ENCODE assay signal across 20 cellular contexts in genomic region chrX:2373615-2374014, GRCh38.
DNase-seq lines count a peak whose midpoint lies in the region; ATAC-seq, FAIRE-seq and TF ChIP-seq lines count a peak whose summit lies in the region.
"Had no signal": no experiment of that assay in that cellular context is flagged by ENCODE, and none has a peak within 500 bp of the region (broad histone marks: within the 10 kb centered on the region; RNA-seq: fewer than 3 reads in every experiment).

No MANE protein-coding gene starts in this region.

- peaks cover 28 to 50% of the 10 kb centered on the region in 2 donors for H3K36me3 Mint-ChIP-seq in CD4-positive, alpha-beta memory T cell
- H3K36me3 Mint-ChIP-seq in GM23338 (ENCODE audit: low read depth) (peaks cover 52% of the 10 kb centered on the region), neural crest cell (ENCODE audit: low read depth) (peaks cover 31% of the 10 kb centered on the region), chondrocyte (ENCODE audit: low read depth) (peaks cover 8% of the 10 kb centered on the region)

- no peak for ATAC-seq in GM23338
- no peak for ATAC-seq in K562
- ATAC-seq: PC-3 had no signal

- H3K36me3 ChIP-seq in CD4-positive, alpha-beta memory T cell (ENCODE audit: insufficient read depth, low read length), result no peaks in the 10 kb centered on the region
- H3K36me3 ChIP-seq in GM23338 (ENCODE audit: insufficient read depth), result no peaks in the 10 kb centered on the region; the same call in 1 of the 2 replicates
- H3K36me3 ChIP-seq in K562 (ENCODE audit: control insufficient read depth, insufficient read depth, low read length), result no peaks in the 10 kb centered on the region
- H3K36me3 ChIP-seq: SJCRH30 had no signal

- H3K9me3 Mint-ChIP-seq in CD4-positive, alpha-beta memory T cell, result no peaks in the 10 kb centered on the region
- peaks cover 25% of the 10 kb centered on the region for H3K9me3 Mint-ChIP-seq in GM23338
- H3K9me3 Mint-ChIP-seq in neural crest cell, result peaks cover 8% of the 10 kb centered on the region
- no peaks in the 10 kb centered on the region for H3K9me3 Mint-ChIP-seq in chondrocyte (ENCODE audit: low read depth)
- H3K9me3 Mint-ChIP-seq: CD4-positive, alpha-beta T cell had no signal

- H3K27me3 Mint-ChIP-seq in CD4-positive, alpha-beta memory T cell, result no peaks in the 10 kb centered on the region
- H3K27me3 Mint-ChIP-seq in GM23338 (ENCODE audit: insufficient read depth, low read depth, poor library complexity) (peaks cover 1% of the 10 kb centered on the region), neural crest cell (ENCODE audit: low read depth) (no peaks in the 10 kb centered on the region), chondrocyte (ENCODE audit: low read depth) (no peaks in the 10 kb centered on the region)
- H3K27me3 Mint-ChIP-seq: B cell; CD4-positive, alpha-beta T cell had no signal

- peaks cover 12 to 32% (median 13%) of the 10 kb centered on the region in 4 donors for H3K4me1 Mint-ChIP-seq in CD4-positive, alpha-beta memory T cell
- H3K4me1 Mint-ChIP-seq in GM23338, result peaks cover 3% of the 10 kb centered on the region; the same call in 1 of the 3 replicates
- H3K4me1 Mint-ChIP-seq in neural crest cell, result peaks cover 9% of the 10 kb centered on the region
- H3K4me1 Mint-ChIP-seq in chondrocyte (ENCODE audit: low read depth), result peaks cover 15% of the 10 kb centered on the region

- H3K9me3 ChIP-seq in CD4-positive, alpha-beta memory T cell (ENCODE audit: control insufficient read depth in 1 of 2, low read length in 2 of 2), result no peaks in the 10 kb centered on the region
- H3K9me3 ChIP-seq in K562 (replicated peaks; ENCODE audit: control insufficient read depth, insufficient read depth, low read depth, low read length), result no peaks in the 10 kb centered on the region
- H3K9me3 ChIP-seq: SJCRH30 had no signal

- H3K27ac Mint-ChIP-seq in CD4-positive, alpha-beta memory T cell, result peak overlapping the region in 5 of 7 donors; percentile 4 to 77 (median 64)
- H3K27ac Mint-ChIP-seq in GM23338, result no peak overlapping the region
- H3K27ac Mint-ChIP-seq in neural crest cell (ENCODE audit: unreplicated experiment), result peak overlapping the region; percentile 93
- no peak overlapping the region for H3K27ac Mint-ChIP-seq in chondrocyte (ENCODE audit: unreplicated experiment)
- H3K27ac Mint-ChIP-seq: B cell; CD4-positive, alpha-beta T cell had no signal

- POLR2A ChIA-PET in CD4-positive, alpha-beta memory T cell (lab: Charles Lee; ENCODE audit: partially characterized antibody), result no interaction called here
- POLR2A ChIA-PET in K562 (lab: Yijun Ruan, JAX), result no interaction called here
- POLR2A ChIA-PET in RWPE1 (lab: Yijun Ruan, JAX; ENCODE audit: low non-redundant PET), result no interaction called here

- no peaks in the 10 kb centered on the region for H3K9me2 ChIP-seq in GM23338 (ENCODE audit: insufficient read depth)

- BruUV-seq in K562 (replicated peaks; lab: Mats Ljungman, UMichigan), result no TSS peak

- in situ Hi-C loops in K562 (cut with MboI), result no loop called here

- H3K9ac ChIP-seq in K562 (ENCODE audit: insufficient read depth in 1 of 2, low read depth in 2 of 2, low read length in 2 of 2), result no peak overlapping the region
- H3K9ac ChIP-seq: KMS-11 had no signal

- peak overlapping the region in 4 of 8 donors; percentile 15 to 59 (median 40) for H3K4me3 Mint-ChIP-seq in CD4-positive, alpha-beta memory T cell
- H3K4me3 Mint-ChIP-seq in GM23338 (no peak overlapping the region), neural crest cell (no peak overlapping the region), chondrocyte (ENCODE audit: unreplicated experiment) (no peak overlapping the region)
- H3K4me3 Mint-ChIP-seq: B cell; CD4-positive, alpha-beta T cell had no signal

- no peak overlapping the region for H3K27ac ChIP-seq in CD4-positive, alpha-beta memory T cell (ENCODE audit: low read depth, low read length)
- peak overlapping the region; percentile 72; the same call in 1 of the 2 replicates for H3K27ac ChIP-seq in GM23338 (ENCODE audit: low read depth)
- no peak overlapping the region for H3K27ac ChIP-seq in K562 (ENCODE audit: extremely low read depth, low read depth, low read length)
- no peak overlapping the region for H3K27ac ChIP-seq in RWPE1
- H3K27ac ChIP-seq: KMS-11, SJCRH30 had no signal

- no peaks in the 10 kb centered on the region for H3F3A ChIP-seq in GM23338 (replicated peaks; ENCODE audit: low read depth)

- H4K20me1 ChIP-seq in GM23338 (replicated peaks; ENCODE audit: insufficient read depth) (no peaks in the 10 kb centered on the region), K562 (replicated peaks; ENCODE audit: control insufficient read depth, insufficient read depth, low read length) (peaks cover 3% of the 10 kb centered on the region; the same call in 1 of the 2 replicates)

- WGBS in K562 (ENCODE audit: insufficient coverage, low coverage, missing lambda C conversion rate), result 71% methylated on average over 4 of the region's 8 CpGs

- intact Hi-C loops in CD4-positive, alpha-beta memory T cell (cut with micrococcal nuclease), result no loop called here
- intact Hi-C loops in K562 (cut with micrococcal nuclease), result no loop called here

- DNase-seq in CD4-positive, alpha-beta memory T cell, result peak in 3 of 5 donors; percentile 16 to 47 (median 19)
- DNase-seq in GM23338 (ENCODE audit: low spot score) (no peak), K562 (ENCODE audit: extremely low read depth in 1 of 4, low spot score in 3 of 4) (no peak), neural crest cell (ENCODE audit: low read depth, low spot score) (no peak), chondrocyte (ENCODE audit: low spot score) (no peak), NCI-H748 treated with DMSO at 0.1 percent for 48 hours (lab: John Stamatoyannopoulos, UW) (no peak), RWPE1 (ENCODE audit: low spot score) (no peak)
- DNase-seq: CD4-positive, alpha-beta T cell; DMS79; NCI-H1436 treated with DMSO at 0.1 percent for 48 hours; NCI-H2081 treated with DMSO at 0.1 percent for 48 hours; NCI-H510A; NCI-H82; PC-3; SJCRH30 had no signal

- CTCF ChIA-PET in CD4-positive, alpha-beta memory T cell (lab: Charles Lee; ENCODE audit: partially characterized antibody), result no interaction called here
- CTCF ChIA-PET in K562 (lab: Yijun Ruan, JAX; ENCODE audit: low intra/inter-chr PET ratio) (no interaction called here), RWPE1 (lab: Yijun Ruan, JAX) (no interaction called here)

- TF ChIP-seq RAD21 in K562 (CRISPR knock-in tag; conservative IDR thresholded peaks at IDR 0.05 in 1 of 2, IDR thresholded peaks at IDR 0.05 in 1 of 2), result no peak

- TF ChIP-seq CTCF in GM23338 (conservative IDR thresholded peaks at IDR 0.05; ENCODE audit: low read depth in 2 of 2), result no peak
- no peak for TF ChIP-seq CTCF in K562 (IDR thresholded peaks at IDR 0.05 in 2 of 3, conservative IDR thresholded peaks at IDR 0.05 in 1 of 3; ENCODE audit: insufficient read depth in 2 of 3, low read depth in 1 of 3, low read length in 3 of 3)
- no peak for TF ChIP-seq CTCF in neural crest cell (conservative IDR thresholded peaks at IDR 0.05)
- no peak for TF ChIP-seq CTCF in chondrocyte (IDR thresholded peaks at IDR 0.05)
- no peak for TF ChIP-seq CTCF in RWPE1 (conservative IDR thresholded peaks at IDR 0.05; ENCODE audit: low read depth)

- H3K79me2 ChIP-seq in GM23338 (replicated peaks; ENCODE audit: insufficient read depth) (no peaks in the 10 kb centered on the region), K562 (ENCODE audit: control insufficient read depth, insufficient read depth, low read length) (no peaks in the 10 kb centered on the region)

- H3K9me1 ChIP-seq in K562 (ENCODE audit: control insufficient read depth, insufficient read depth, low read length), result no peaks in the 10 kb centered on the region

- no peaks in the 10 kb centered on the region for H3K27me3 ChIP-seq in CD4-positive, alpha-beta memory T cell (ENCODE audit: insufficient read depth, low read length)
- H3K27me3 ChIP-seq in GM23338 (ENCODE audit: insufficient read depth) (no peaks in the 10 kb centered on the region), K562 (ENCODE audit: control insufficient read depth in 2 of 2, insufficient read depth in 2 of 2, low read length in 2 of 2) (no peaks in the 10 kb centered on the region)
- H3K27me3 ChIP-seq: SJCRH30 had no signal

- FAIRE-seq in K562 (lab: Jason Lieb, UNC), result no peak
- FAIRE-seq: D721Med, G401.6, H1 had no signal

- H3K4me2 ChIP-seq in GM23338, result no peak overlapping the region
- no peak overlapping the region for H3K4me2 ChIP-seq in K562 (ENCODE audit: insufficient read depth, low read length)
- H3K4me2 ChIP-seq: KMS-11 had no signal

- no peak overlapping the region for H2AFZ ChIP-seq in GM23338
- no peak overlapping the region for H2AFZ ChIP-seq in K562 (ENCODE audit: low read depth, low read length)

- no peak for TF ChIP-seq EP300 in K562 (IDR thresholded peaks at IDR 0.05; ENCODE audit: low read length)

- no peak overlapping the region for H3K4me3 ChIP-seq in CD4-positive, alpha-beta memory T cell (ENCODE audit: low read length in 2 of 2)
- H3K4me3 ChIP-seq in GM23338 (no peak overlapping the region), K562 (no peak overlapping the region)
- H3K4me3 ChIP-seq: SJCRH30 had no signal

- peaks cover 11% of the 10 kb centered on the region for H3K4me1 ChIP-seq in CD4-positive, alpha-beta memory T cell (ENCODE audit: insufficient read depth, low read length)
- H3K4me1 ChIP-seq in GM23338 (ENCODE audit: insufficient read depth) (no peaks in the 10 kb centered on the region), K562 (replicated peaks in 1 of 2; ENCODE audit: control insufficient read depth in 2 of 2, insufficient read depth in 2 of 2, low read length in 2 of 2) (no peaks in the 10 kb centered on the region; a peak in 3 of 5 replicates)
- H3K4me1 ChIP-seq: SJCRH30 had no signal

- no peak for TF ChIP-seq POLR2A in K562 (conservative IDR thresholded peaks at IDR 0.05)

TF ChIP-seq in GM23338, 12 proteins besides CTCF, POLR2A, EP300 and RAD21 (continues in another document):
- no peak for TF ChIP-seq STAT1 (IDR thresholded peaks at IDR 0.05; ENCODE audit: unreplicated experiment)

TF ChIP-seq in K562, 482 proteins besides CTCF, POLR2A, EP300 and RAD21:
- TF ChIP-seq ZFP36 (IDR thresholded peaks at IDR 0.05; ENCODE audit: low read depth, low read length, partially characterized antibody), result peak; percentile 98
- peak; percentile 78 for TF ChIP-seq BCOR (IDR thresholded peaks at IDR 0.05)
- peak; percentile 67 for TF ChIP-seq RBM25 (IDR thresholded peaks at IDR 0.05; ENCODE audit: low read depth, low read length, severe bottlenecking)
- no peak for TF ChIP-seq ILF3 (IDR thresholded peaks at IDR 0.05; ENCODE audit: borderline replicate concordance)
- peak; percentile 67; the same call in 1 of the 2 replicates for TF ChIP-seq ZNF436 (CRISPR knock-in tag; IDR thresholded peaks at IDR 0.05)
- TF ChIP-seq ZNF165 (CRISPR knock-in tag; IDR thresholded peaks at IDR 0.05; ENCODE audit: borderline replicate concordance), result no peak

Comparison
In these comparisons a context has a peak if more than half of its experiments do, and no peak if none do; other contexts are left out.
1. DNase-seq: peak in CD4-positive, alpha-beta memory T cell (3 of 5); none in GM23338 (single experiment), K562 (0 of 4), neural crest cell (single experiment), chondrocyte (single experiment), NCI-H748 treated with DMSO at 0.1 percent for 48 hours (single experiment) and RWPE1 (single experiment).
2. H3K27ac Mint-ChIP-seq: peak in CD4-positive, alpha-beta memory T cell (5 of 7) and neural crest cell (single experiment); none in GM23338 (single experiment) and chondrocyte (single experiment).